ENCODE assay signal across 8 cellular contexts in genomic region chr4:10019521-10020051, GRCh38. TPM values are rescaled to one million over a fixed set of nuclear protein-coding genes. Genes with fewer than 3 reads are reported as not detected.
DNase-seq lines count a peak whose midpoint lies in the region; ATAC-seq and TF ChIP-seq lines count a peak whose summit lies in the region.

No MANE protein-coding gene starts in this region.

- H3K36me3 ChIP-seq in KMS-11 (ENCODE audit: insufficient read depth) (no peaks in the 10 kb centered on the region), colonic mucosa (no peaks in the 10 kb centered on the region), mucosa of descending colon (ENCODE audit: low read depth) (no peaks in the 10 kb centered on the region), SJCRH30 (no peaks in the 10 kb centered on the region)

- no peaks in the 10 kb centered on the region for H3K4me1 ChIP-seq in KMS-11 (ENCODE audit: low read depth, poor library complexity, severe bottlenecking)
- peaks cover 4% of the 10 kb centered on the region for H3K4me1 ChIP-seq in colonic mucosa
- no peaks in the 10 kb centered on the region for H3K4me1 ChIP-seq in mucosa of descending colon (ENCODE audit: low read depth)
- H3K4me1 ChIP-seq in SJCRH30 = 0 out of 2 replicates have a peak, but pooled peaks cover 2% of the 10 kb centered on the region

- no peaks in the 10 kb centered on the region for H3K79me2 ChIP-seq in KMS-11 (ENCODE audit: insufficient read depth, low read depth)

- DNase-seq in colonic mucosa = no peak
- DNase-seq in mucosa of descending colon = peak in 2 of 3 donors; percentile 57 to 63
- no peak for DNase-seq in 8988T
- DNase-seq in NCI-H1694 treated with DMSO at 0.1 percent for 48 hours (lab: John Stamatoyannopoulos, UW) = no peak
- DNase-seq in NCI-H1436 (lab: John Stamatoyannopoulos, UW) = no peak
- no peak for DNase-seq in SJCRH30

- H3K9ac ChIP-seq in KMS-11 = peak overlapping the region; percentile 67; the same call in 1 of the 2 replicates
- H3K9ac ChIP-seq in colonic mucosa (ENCODE audit: low read depth in 2 of 2, low read length in 2 of 2) = peak overlapping the region; percentile 64 to 85

- no peak for ATAC-seq in mucosa of descending colon

- H3K4me3 ChIP-seq in KMS-11 (IDR thresholded peaks at IDR 0.05; ENCODE audit: insufficient read depth, low read depth, low read length) = no peak overlapping the region
- H3K4me3 ChIP-seq in colonic mucosa = peak overlapping the region; percentile 44
- H3K4me3 ChIP-seq in mucosa of descending colon = no peak overlapping the region
- no peak overlapping the region for H3K4me3 ChIP-seq in SJCRH30

- H3K4me2 ChIP-seq in KMS-11 = peak overlapping the region; percentile 25; the same call in 1 of the 2 replicates

- H3K9me3 ChIP-seq in colonic mucosa (no peaks in the 10 kb centered on the region), mucosa of descending colon (no peaks in the 10 kb centered on the region), SJCRH30 (replicated peaks) (no peaks in the 10 kb centered on the region)

- intact Hi-C loops in colonic mucosa (cut with DNase I) (loop anchor here (10.0 kb wide), 1 partner anchor 115 kb away; no protein-coding TSS in a partner anchor), mucosa of descending colon (cut with DNase I, micrococcal nuclease) (loop anchor here in 1 of 2 donors (10.0 kb wide), 1 partner anchor 255 kb away; no protein-coding TSS in a partner anchor)

- H2AFZ ChIP-seq in KMS-11 (ENCODE audit: low read depth) = peak overlapping the region; percentile 44; the same call in 1 of the 2 replicates

- H3K27ac ChIP-seq in 22Rv1 = peak overlapping the region; percentile 52
- no peak overlapping the region for H3K27ac ChIP-seq in KMS-11
- peak overlapping the region; percentile 87 for H3K27ac ChIP-seq in colonic mucosa
- H3K27ac ChIP-seq in SJCRH30 = no peak overlapping the region

- no peaks in the 10 kb centered on the region for H3K27me3 ChIP-seq in KMS-11 (ENCODE audit: insufficient read depth, low read depth)
- H3K27me3 ChIP-seq in colonic mucosa = no peaks in the 10 kb centered on the region
- H3K27me3 ChIP-seq in SJCRH30 = peaks cover 6% of the 10 kb centered on the region; the same call in 1 of the 2 replicates

- H4K20me1 ChIP-seq in KMS-11 (ENCODE audit: insufficient read depth) = no peaks in the 10 kb centered on the region

- TF ChIP-seq CTCF in 22Rv1 (IDR thresholded peaks at IDR 0.05) (no peak), KMS-11 (conservative IDR thresholded peaks at IDR 0.05; ENCODE audit: low read depth, low read length) (no peak), colonic mucosa (IDR thresholded peaks at IDR 0.05) (no peak), mucosa of descending colon (IDR thresholded peaks at IDR 0.05) (no peak)

RNA-seq across cellular contexts. Expression of gene SLC2A9, which starts 1.7 kb away (rescaled TPM):
- total RNA-seq in colonic mucosa (1 to 10 TPM; 4.3 to 6.8 TPM), mucosa of descending colon (1 to 10 TPM; 4.8 to 8.9 (median 8.1) TPM)
- 0.08 TPM in 1 of 2 replicates, not detected in the other for total RNA-seq in SJCRH30 (2014; rRNA removed; shearing (Covaris generic))

Comparison
In these comparisons a context has a peak if more than half of its experiments do, and no peak if none do; other contexts are left out.
1. H3K27ac ChIP-seq: peak in 22Rv1 (single experiment) and colonic mucosa (single experiment); none in KMS-11 (single experiment) and SJCRH30 (single experiment).
2. DNase-seq: peak in mucosa of descending colon (2 of 3); none in colonic mucosa (single experiment), 8988T (single experiment), NCI-H1694 treated with DMSO at 0.1 percent for 48 hours (single experiment), NCI-H1436 (single experiment) and SJCRH30 (0 of 2).